ENCODE assay signal across 21 cellular contexts in the genomic region with DNA sequence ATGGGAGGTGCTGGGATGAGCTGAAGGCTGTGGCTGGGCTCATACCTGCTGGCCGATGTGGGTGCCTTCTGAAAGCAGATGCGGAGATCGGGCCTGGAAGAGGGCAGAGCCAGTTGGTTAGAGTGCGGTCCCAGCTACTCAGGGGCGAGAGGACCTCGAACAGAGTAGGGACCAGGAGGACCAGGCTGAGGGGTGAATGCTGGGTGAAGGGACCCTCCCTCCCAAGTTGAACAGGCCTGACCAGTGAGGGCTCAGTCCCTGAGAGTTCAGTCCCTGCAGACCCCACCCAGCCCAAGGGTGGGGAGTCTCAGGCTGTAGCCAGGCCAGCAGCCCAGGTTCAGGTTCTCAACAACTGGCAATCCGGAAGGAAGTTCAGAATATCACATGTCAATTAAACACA.
"Had no signal": no experiment of that assay in that cellular context is flagged by ENCODE, and none has a peak within 500 bp of the region (broad histone marks: within the 10 kb centered on the region; RNA-seq: fewer than 3 reads in every experiment).

No MANE protein-coding gene starts in this region.

- H3K9me3 ChIP-seq: esophagus muscularis mucosa, gastrocnemius medialis, heart right ventricle, left lung, lower lobe of right lung, ovary, tibial artery, upper lobe of left lung, uterus had no signal

- H3K27ac ChIP-seq: epithelial cell of prostate, esophagus muscularis mucosa, gastrocnemius medialis, heart right ventricle, left lung, lower lobe of right lung, ovary, tibial artery, upper lobe of left lung, uterus had no signal

- H3K4me2 ChIP-seq: smooth muscle cell had no signal

- DNase-seq: effector memory CD8-positive, alpha-beta T cell; gastrocnemius medialis; heart right ventricle; hypothalamus; kidney glomerular epithelial cell; left lung; lower lobe of right lung; nephron progenitor cell; ovary; right cardiac atrium; stimulated activated CD4-positive, alpha-beta T cell treated with anti-CD3 and anti-CD28 coated beads, Interleukin-2, amount 100 ng/mL, for 48 hours; stimulated activated CD8-positive, alpha-beta memory T cell treated with anti-CD3 and anti-CD28 coated beads, Interleukin-4, amount 100 ng/mL, for 48 hours; stimulated activated naive CD8-positive, alpha-beta T cell treated with anti-CD3 and anti-CD28 coated beads, Interleukin-15, Interleukin-2, amounts not matched to agents 100 U/mL and 50 U/mL, for 24 hours; tibial artery; upper lobe of left lung; uterus had no signal

- H3K4me1 ChIP-seq: esophagus muscularis mucosa, gastrocnemius medialis, left lung, lower lobe of right lung, tibial artery, upper lobe of left lung, uterus had no signal

- H3K4me3 ChIP-seq: esophagus muscularis mucosa, gastrocnemius medialis, heart right ventricle, left lung, lower lobe of right lung, ovary, smooth muscle cell, tibial artery, upper lobe of left lung, uterus had no signal

- H3K27me3 ChIP-seq: esophagus muscularis mucosa, gastrocnemius medialis, heart right ventricle, left lung, ovary, tibial artery, upper lobe of left lung, uterus had no signal

- H3K36me3 ChIP-seq: esophagus muscularis mucosa, gastrocnemius medialis, heart right ventricle, left lung, lower lobe of right lung, ovary, tibial artery, upper lobe of left lung, uterus had no signal

- ATAC-seq: effector memory CD8-positive, alpha-beta T cell; gastrocnemius medialis; heart right ventricle; left lung; lower lobe of right lung; naive thymus-derived CD4-positive, alpha-beta T cell; right cardiac atrium; stimulated activated effector memory CD8-positive, alpha-beta T cell treated with anti-CD3 and anti-CD28 coated beads, Interleukin-12 subunit alpha, Interleukin-12 subunit beta, amount 100 ng/mL, for 72 hours; stimulated activated naive CD8-positive, alpha-beta T cell treated with anti-CD3 and anti-CD28 coated beads, Interleukin-15, Interleukin-2, amounts not matched to agents 100 U/mL and 50 U/mL, for 24 hours had no signal
